In the genomic region with DNA sequence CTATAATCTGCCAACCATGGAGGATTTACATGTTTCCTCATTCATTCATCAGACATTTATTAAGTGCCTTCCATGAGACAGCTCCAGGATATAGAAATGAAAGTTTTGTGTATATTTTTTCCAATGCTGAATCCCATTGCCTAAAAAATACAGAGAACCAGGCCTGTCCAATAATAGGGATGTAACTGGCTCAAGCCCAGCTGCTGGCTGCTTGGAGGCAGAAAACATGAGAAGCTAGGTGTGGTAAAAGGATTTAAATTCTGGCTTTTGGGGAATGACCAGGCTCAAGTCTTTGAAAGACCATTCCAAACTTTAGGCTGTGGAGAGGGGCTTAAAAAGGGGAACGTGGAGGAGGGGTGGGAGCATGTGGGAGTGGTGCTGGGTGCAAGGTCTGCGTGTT, we compare ENCODE assay signal across 19 cellular contexts. TPM values are rescaled to one million over a fixed set of nuclear protein-coding genes. Genes with fewer than 3 reads are reported as not detected.
DNase-seq lines count a peak whose midpoint lies in the region; ATAC-seq and TF ChIP-seq lines count a peak whose summit lies in the region.
"Had no signal": no experiment of that assay in that cellular context is flagged by ENCODE, and none has a peak within 500 bp of the region (broad histone marks: within the 10 kb centered on the region; RNA-seq: fewer than 3 reads in every experiment).

No MANE protein-coding gene starts in this region.

- H3K27ac ChIP-seq in right atrium auricular region = peak overlapping the region in 1 of 2 donors; percentile 77
- H3K27ac ChIP-seq in mesenchymal stem cell (ENCODE audit: low read length, poor library complexity, severe bottlenecking) = no peak overlapping the region
- H3K27ac ChIP-seq in gastrocnemius medialis = peak overlapping the region in 3 of 4 donors; percentile 70 to 82 (median 77)
- H3K27ac ChIP-seq: BLaER1 treated with 17β-estradiol and CSF1 and Interleukin-3, amounts not matched to agents 10 nM and 100 nM; RWPE1; VCaP had no signal

- no peaks in the 10 kb centered on the region for H3K36me3 ChIP-seq in right atrium auricular region
- H3K36me3 ChIP-seq in mesenchymal stem cell (ENCODE audit: control insufficient read depth in 1 of 2, insufficient read depth in 2 of 2, low read depth in 1 of 2, low read length in 2 of 2) = no peaks in the 10 kb centered on the region
- H3K36me3 ChIP-seq in gastrocnemius medialis = no peaks in the 10 kb centered on the region
- H3K36me3 ChIP-seq: BLaER1 treated with 17β-estradiol and CSF1 and Interleukin-3, amounts not matched to agents 10 nM and 100 nM; MG63 had no signal

- peak; percentile 51 for ATAC-seq in Right ventricle myocardium superior (ENCODE audit: poor library complexity)
- peak in 1 of 2 donors; percentile 21 for ATAC-seq in gastrocnemius medialis
- no peak for ATAC-seq in HG02884 (IDR thresholded peaks at IDR 0.05; ENCODE audit: unreplicated experiment)
- no peak for ATAC-seq in HG03045 (IDR thresholded peaks at IDR 0.05; ENCODE audit: unreplicated experiment)
- no peak for ATAC-seq in activated CD4-positive, CD25-positive, alpha-beta regulatory T cell treated with anti-CD3 and anti-CD28 coated beads, Interleukin-2, amount 50 U/mL, for 24 hours
- ATAC-seq: activated T-helper 17 cell treated with anti-CD3 and anti-CD28 coated beads, Interleukin-2, amount 50 U/mL, for 72 hours; GM12878; naive thymus-derived CD8-positive, alpha-beta T cell; T-cell had no signal

- intact Hi-C loops in Right ventricle myocardium superior (cut with DNase I) = no loop called here
- intact Hi-C loops in gastrocnemius medialis (cut with DNase I; ENCODE audit: low total_unique reads) = loop anchor here (2.0 to 5.0 kb wide), 2 partner anchors 39 to 42 kb away; a partner anchor contains a TSS

- peak overlapping the region; percentile 76 to 95 for H3K4ac ChIP-seq in mesenchymal stem cell (ENCODE audit: low read depth in 1 of 2, low read length in 2 of 2)

- H3K14ac ChIP-seq in mesenchymal stem cell (ENCODE audit: low read length in 2 of 2) = no peak overlapping the region

- no peak for TF ChIP-seq POLR2A in gastrocnemius medialis (IDR thresholded peaks at IDR 0.05)

- peak overlapping the region; percentile 1 for H2BK120ac ChIP-seq in mesenchymal stem cell (ENCODE audit: low read depth, low read length)

- no peak overlapping the region for H4K8ac ChIP-seq in mesenchymal stem cell (ENCODE audit: low read length)

- peak overlapping the region; percentile 82 to 90 for H3K18ac ChIP-seq in mesenchymal stem cell (ENCODE audit: low read depth in 1 of 2, low read length in 2 of 2)

- H2BK12ac ChIP-seq in mesenchymal stem cell (ENCODE audit: low read length in 2 of 2) = peak overlapping the region; percentile 94 to 97

- H3K9ac ChIP-seq in mesenchymal stem cell (ENCODE audit: low read length) = peak overlapping the region; percentile 61
- H3K9ac ChIP-seq: BLaER1 treated with 17β-estradiol and CSF1 and Interleukin-3, amounts not matched to agents 10 nM and 100 nM had no signal

- no peak overlapping the region for H2BK5ac ChIP-seq in mesenchymal stem cell (ENCODE audit: low read depth, low read length, poor library complexity, severe bottlenecking)

- H3K27me3 ChIP-seq in right atrium auricular region (no peaks in the 10 kb centered on the region), mesenchymal stem cell (ENCODE audit: control insufficient read depth in 1 of 2, insufficient read depth in 1 of 2, low read length in 2 of 2) (no peaks in the 10 kb centered on the region), gastrocnemius medialis (no peaks in the 10 kb centered on the region)
- H3K27me3 ChIP-seq: BLaER1 treated with 17β-estradiol and CSF1 and Interleukin-3, amounts not matched to agents 10 nM and 100 nM; MG63 had no signal

- no peak overlapping the region for H3K23ac ChIP-seq in mesenchymal stem cell (ENCODE audit: low read length in 2 of 2)

- H2BK15ac ChIP-seq in mesenchymal stem cell (ENCODE audit: low read depth, poor library complexity, severe bottlenecking) = no peak overlapping the region

- H3K4me1 ChIP-seq in right atrium auricular region (peaks cover 0 to 71% of the 10 kb centered on the region in 2 donors), mesenchymal stem cell (ENCODE audit: control insufficient read depth, insufficient read depth, low read depth, low read length) (no peaks in the 10 kb centered on the region), gastrocnemius medialis (peaks cover 54 to 85% of the 10 kb centered on the region in 2 donors)

- no peak overlapping the region for H2AK5ac ChIP-seq in mesenchymal stem cell (ENCODE audit: low read length, severe bottlenecking)

- WGBS in mesenchymal stem cell = 82% methylated on average over 2 of the region's 2 CpGs

- TF ChIP-seq CTCF in right atrium auricular region (IDR thresholded peaks at IDR 0.05) (no peak), gastrocnemius medialis (IDR thresholded peaks at IDR 0.05 in 4 of 5, conservative IDR thresholded peaks at IDR 0.05 in 1 of 5) (no peak)

- peak overlapping the region; percentile 80 for H4K91ac ChIP-seq in mesenchymal stem cell (ENCODE audit: low read length)

- in situ Hi-C loops in gastrocnemius medialis (cut with MboI; ENCODE audit: low sequenced_read_pairs in 4 of 4) = loop anchor here in 2 of 4 donors (25.0 kb wide), 1 partner anchor 318 kb away; a partner anchor contains a TSS

- H2AFZ ChIP-seq in mesenchymal stem cell (ENCODE audit: low read depth, low read length) = no peak overlapping the region

- H3K4me2 ChIP-seq in mesenchymal stem cell (ENCODE audit: low read length, poor library complexity, severe bottlenecking) = no peak overlapping the region

- H3K4me3 ChIP-seq in right atrium auricular region (no peak overlapping the region), mesenchymal stem cell (ENCODE audit: insufficient read depth in 1 of 2, low read depth in 1 of 2, low read length in 2 of 2) (no peak overlapping the region), gastrocnemius medialis (no peak overlapping the region)
- H3K4me3 ChIP-seq: BLaER1 treated with 17β-estradiol and CSF1 and Interleukin-3, amounts not matched to agents 10 nM and 100 nM; GM12878; MG63 had no signal

- H3K9me3 ChIP-seq in right atrium auricular region (no peaks in the 10 kb centered on the region), mesenchymal stem cell (ENCODE audit: control insufficient read depth, low read length) (no peaks in the 10 kb centered on the region), gastrocnemius medialis (no peaks in the 10 kb centered on the region)
- H3K9me3 ChIP-seq: BLaER1 treated with 17β-estradiol and CSF1 and Interleukin-3, amounts not matched to agents 10 nM and 100 nM; MG63 had no signal

- peak; percentile 65 for DNase-seq in Right ventricle myocardium superior
- no peak for DNase-seq in right atrium auricular region (ENCODE audit: low spot score)
- no peak for DNase-seq in mesenchymal stem cell
- DNase-seq in gastrocnemius medialis = no peak
- DNase-seq in midbrain (lab: John Stamatoyannopoulos, UW) = no peak
- DNase-seq: activated CD8-positive, alpha-beta memory T cell treated with anti-CD3 and anti-CD28 coated beads for 24 hours; MG63; naive thymus-derived CD8-positive, alpha-beta T cell; NCI-H187; stimulated activated CD4-positive, alpha-beta T cell treated with anti-CD3 and anti-CD28 coated beads, Interleukin-2, amount 100 ng/mL, for 48 hours; T-cell had no signal

- H3K79me1 ChIP-seq in mesenchymal stem cell (replicated peaks; ENCODE audit: low read length, poor library complexity, severe bottlenecking) = no peaks in the 10 kb centered on the region

RNA-seq across cellular contexts. Expression of a gene that starts 41.5 kb away (rescaled TPM):
- total RNA-seq in Right ventricle myocardium superior (19.4 TPM), right atrium auricular region (10 to 100 TPM; 15.2 to 22.8 TPM), gastrocnemius medialis (1 to 10 TPM; 1.2 to 3.0 (median 1.9) TPM)
- 1.1 TPM for polyA plus RNA-seq in mesenchymal stem cell (2013, experiment 1 of 2)
- polyA plus RNA-seq in mesenchymal stem cell (2013, experiment 2 of 2) = 1.2 TPM
- total RNA-seq: activated T-helper 17 cell treated with anti-CD3 and anti-CD28 coated beads, Interleukin-2, amount 50 U/mL, for 72 hours; GM12878; naive thymus-derived CD8-positive, alpha-beta T cell; T-cell had no signal
